In the genomic region with DNA sequence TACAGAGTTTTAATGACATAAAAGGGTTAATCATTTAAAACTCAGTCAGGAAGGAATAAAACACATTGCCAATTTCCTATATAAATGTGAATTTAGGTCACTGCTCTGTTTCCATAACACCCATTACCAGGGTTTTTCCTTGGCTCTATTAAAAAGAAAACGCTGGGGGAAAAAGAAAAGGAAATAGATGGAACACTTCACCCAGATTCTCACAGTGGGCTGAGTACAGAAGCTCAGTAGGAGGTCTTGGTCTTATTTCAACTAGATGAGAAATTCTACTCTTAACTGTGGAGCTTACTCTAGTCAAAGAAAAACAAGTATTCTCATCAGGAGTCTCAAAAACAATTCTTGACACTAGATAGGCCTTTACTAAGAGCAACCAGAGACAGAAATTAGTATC, we compare ENCODE assay signal across 18 cellular contexts. TPM values are rescaled to one million over a fixed set of nuclear protein-coding genes. Genes with fewer than 3 reads are reported as not detected.
"Had no signal": no experiment of that assay in that cellular context is flagged by ENCODE, and none has a peak within 500 bp of the region (broad histone marks: within the 10 kb centered on the region; RNA-seq: fewer than 3 reads in every experiment).

No MANE protein-coding gene starts in this region.

- H3K4me1 Mint-ChIP-seq: nephron had no signal

- DNase-seq: activated CD4-positive, alpha-beta memory T cell treated with anti-CD3 and anti-CD28 coated beads for 36 hours; activated gamma-delta T cell; activated T-cell treated with anti-CD3 and anti-CD28 coated beads, Interleukin-2, amount 50 U/mL, for 48 hours; amygdala; glutamatergic neuron; left cardiac atrium; stimulated activated CD4-positive, alpha-beta T cell treated with anti-CD3 and anti-CD28 coated beads, Interleukin-4, amount 100 ng/mL, for 4 hours; stomach; T1000; thyroid gland had no signal

- H3K27me3 Mint-ChIP-seq: activated CD4-positive, alpha-beta memory T cell treated with anti-CD3 and anti-CD28 coated beads for 36 hours; activated naive CD8-positive, alpha-beta T cell had no signal

- H3K9me3 Mint-ChIP-seq: activated CD4-positive, alpha-beta memory T cell treated with anti-CD3 and anti-CD28 coated beads for 36 hours; nephron had no signal

- H3K27ac Mint-ChIP-seq: activated CD4-positive, alpha-beta memory T cell treated with anti-CD3 and anti-CD28 coated beads for 36 hours; activated naive CD8-positive, alpha-beta T cell; nephron had no signal

- ATAC-seq: esophagus mucosa, left cardiac atrium had no signal

- H3K9me3 ChIP-seq: stomach, thyroid gland, vagina had no signal

- H3K4me3 Mint-ChIP-seq: activated CD4-positive, alpha-beta memory T cell treated with anti-CD3 and anti-CD28 coated beads for 36 hours; activated naive CD8-positive, alpha-beta T cell; nephron had no signal

RNA-seq across cellular contexts. Expression of a gene that starts 38.1 kb away (rescaled TPM):
- total RNA-seq: activated CD4-positive, alpha-beta memory T cell treated with anti-CD3 and anti-CD28 coated beads for 36 hours; left cardiac atrium; lung; osteoblast; renal cortical epithelial cell; skeletal muscle tissue; stomach; thyroid gland had no signal
